9 cellular contexts compared by ENCODE assay signal in genomic region chr13:98672947-98673545, GRCh38.
DNase-seq lines count a peak whose midpoint lies in the region; ATAC-seq, FAIRE-seq and TF ChIP-seq lines count a peak whose summit lies in the region.
"Had no signal": no experiment of that assay in that cellular context is flagged by ENCODE, and none has a peak within 500 bp of the region (broad histone marks: within the 10 kb centered on the region; RNA-seq: fewer than 3 reads in every experiment).

No MANE protein-coding gene starts in this region.

- H3K9ac ChIP-seq in mammary epithelial cell (ENCODE audit: insufficient read depth, low read length) = no peak overlapping the region
- H3K9ac ChIP-seq: BLaER1 had no signal

- DNase-seq in NCI-H2029 (lab: John Stamatoyannopoulos, UW) = peak; percentile 26
- no peak for DNase-seq in NCI-H2029 treated with DMSO at 0.1 percent for 48 hours (lab: John Stamatoyannopoulos, UW)
- peak; percentile 85 for DNase-seq in NCI-H146 treated with DMSO at 0.1 percent for 48 hours (lab: John Stamatoyannopoulos, UW; ENCODE audit: unreplicated experiment)
- DNase-seq in mammary epithelial cell = peak; percentile 48
- peak; percentile 87 for DNase-seq in iPS-NIHi11 (ENCODE audit: low spot score)
- peak; percentile 85 for DNase-seq in spleen

- TF ChIP-seq CTCF in mammary epithelial cell (conservative IDR thresholded peaks at IDR 0.05 in 1 of 2, IDR thresholded peaks at IDR 0.05 in 1 of 2; ENCODE audit: extremely low read depth in 1 of 2, insufficient read depth in 1 of 2, low read depth in 1 of 2, low read length in 2 of 2) (peak; percentile 84 to 87), spleen (IDR thresholded peaks at IDR 0.05 in 8 of 11, conservative IDR thresholded peaks at IDR 0.05 in 3 of 11) (peak; percentile 62 to 89 (median 86))

- H3K36me3 ChIP-seq in mammary epithelial cell (ENCODE audit: insufficient read depth, low read length) = no peaks in the 10 kb centered on the region
- H3K36me3 ChIP-seq in spleen = no peaks in the 10 kb centered on the region
- H3K36me3 ChIP-seq: BLaER1 had no signal

- in situ Hi-C loops in mammary epithelial cell (cut with MboI; ENCODE audit: low sequenced_read_pairs in 2 of 2) = loop anchor here in 1 of 2 donors (10.0 kb wide), 1 partner anchor 818 kb away; no protein-coding TSS in a partner anchor

- H3K79me2 ChIP-seq in mammary epithelial cell (ENCODE audit: insufficient read depth, low read length) = no peaks in the 10 kb centered on the region

- peak; percentile 65 for ATAC-seq in HG02840 (IDR thresholded peaks at IDR 0.05; ENCODE audit: low FRiP score, unreplicated experiment)

- H4K20me1 ChIP-seq in mammary epithelial cell (ENCODE audit: insufficient read depth, low read length) = no peaks in the 10 kb centered on the region
- H4K20me1 ChIP-seq: BLaER1 had no signal

- H3K4me1 ChIP-seq in mammary epithelial cell (ENCODE audit: insufficient read depth, low read length) = peaks cover 4% of the 10 kb centered on the region
- peaks cover 5 to 17% (median 13%) of the 10 kb centered on the region in 6 donors for H3K4me1 ChIP-seq in spleen
- H3K4me1 ChIP-seq: BLaER1 had no signal

- no peak for TF ChIP-seq POLR2A in spleen (IDR thresholded peaks at IDR 0.05)

- H3K9me3 ChIP-seq in mammary epithelial cell (replicated peaks; ENCODE audit: insufficient read depth, low read length) = no peaks in the 10 kb centered on the region
- H3K9me3 ChIP-seq in spleen = no peaks in the 10 kb centered on the region
- H3K9me3 ChIP-seq: BLaER1 had no signal

- H3K27me3 ChIP-seq in mammary epithelial cell (ENCODE audit: insufficient read depth, low read length) (no peaks in the 10 kb centered on the region), spleen (replicated peaks in 1 of 7) (no peaks in the 10 kb centered on the region)
- H3K27me3 ChIP-seq: BLaER1 had no signal

- no peak overlapping the region for H2AFZ ChIP-seq in mammary epithelial cell (ENCODE audit: low read depth, low read length)

- peak; percentile 47 for FAIRE-seq in TTC549 (lab: Jason Lieb, UNC)

- H3K4me2 ChIP-seq in mammary epithelial cell (ENCODE audit: insufficient read depth, low read depth, low read length) = no peak overlapping the region
- H3K4me2 ChIP-seq: BLaER1 had no signal

- 21% methylated on average over 11 of the region's 11 CpGs for WGBS in mammary epithelial cell (ENCODE audit: low coverage, missing lambda C conversion rate)
- WGBS in spleen, 5 donors = 20 to 31% (median 27%) methylated on average over 11 of the region's 11 CpGs

- intact Hi-C loops in mammary epithelial cell (cut with micrococcal nuclease) = loop anchor here (1.0 to 5.0 kb wide), 6 partner anchors 170 to 818 kb away; no protein-coding TSS in a partner anchor
- intact Hi-C loops in spleen (cut with DNase I; ENCODE audit: low total_unique reads) = loop anchor here (5.0 kb wide), 2 partner anchors 226 to 816 kb away; no protein-coding TSS in a partner anchor

- dilution Hi-C loops in mammary epithelial cell (cut with HindIII; ENCODE audit: low sequenced_read_pairs) = loop anchor here (25.0 kb wide), 1 partner anchor 536 kb away; the partner anchor contains the start of gene FARP1

- no TSS peak for BruUV-seq in mammary epithelial cell (replicated peaks; lab: Mats Ljungman, UMichigan)

- CTCF ChIA-PET in mammary epithelial cell (lab: Charles Lee; ENCODE audit: low non-redundant PET) = interaction anchor here (0.5 to 0.8 kb wide), 10 partner anchors 102 to 823 kb away, joined by 3 to 7 read pairs (median 4); no protein-coding TSS in a partner anchor

- H3K4me3 ChIP-seq in mammary epithelial cell (replicated peaks in 1 of 3; ENCODE audit: insufficient read depth in 1 of 3, low read depth in 2 of 3, low read length in 3 of 3) = no peak overlapping the region
- no peak overlapping the region for H3K4me3 ChIP-seq in spleen
- H3K4me3 ChIP-seq: BLaER1 had no signal

- H3K27ac ChIP-seq in mammary epithelial cell (ENCODE audit: insufficient read depth, low read depth, low read length) (no peak overlapping the region), spleen (peak overlapping the region in 1 of 8 donors; percentile 7)
- H3K27ac ChIP-seq: BLaER1 had no signal
